9 cellular contexts compared by ENCODE assay signal in the genomic region with DNA sequence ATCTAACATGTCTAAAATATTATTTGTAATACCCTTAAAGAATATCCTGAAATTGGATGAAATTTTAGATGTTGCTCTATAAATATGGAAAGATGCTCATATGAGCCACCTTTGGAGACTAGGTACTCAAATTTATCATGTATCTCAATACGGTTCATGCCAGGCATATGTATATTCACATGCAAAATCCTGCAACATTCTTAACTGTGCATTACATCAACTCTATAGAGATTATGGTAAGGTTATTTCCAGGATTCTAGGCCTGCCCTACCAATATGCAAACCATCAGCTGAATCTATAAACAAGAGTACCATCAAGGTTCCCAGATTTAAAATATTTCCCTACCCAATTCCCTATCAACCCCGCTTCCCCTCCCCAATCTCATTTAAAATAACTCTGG.
"Had no signal": no experiment of that assay in that cellular context is flagged by ENCODE, and none has a peak within 500 bp of the region (broad histone marks: within the 10 kb centered on the region; RNA-seq: fewer than 3 reads in every experiment).

No MANE protein-coding gene starts in this region.

- H3K4me3 ChIP-seq: GM23338, K562 had no signal

- H3K9me3 Mint-ChIP-seq: GM23338, H9, HFFc6 had no signal

- DNase-seq: H9, HCEC 1CT, HFFc6, KG1 had no signal

- H3K4me2 ChIP-seq: GM23338 had no signal

- ATAC-seq: GM23338, K562 had no signal

- H3K27ac Mint-ChIP-seq: GM23338, H9, HFFc6 had no signal

- FAIRE-seq: H1, H54, HTR-8/SVneo, K562 had no signal

- H2AFZ ChIP-seq: GM23338 had no signal

- H3K4me3 Mint-ChIP-seq: GM23338, H9, HFFc6 had no signal
